ENCODE assay signal across 1 cellular context in the genomic region with DNA sequence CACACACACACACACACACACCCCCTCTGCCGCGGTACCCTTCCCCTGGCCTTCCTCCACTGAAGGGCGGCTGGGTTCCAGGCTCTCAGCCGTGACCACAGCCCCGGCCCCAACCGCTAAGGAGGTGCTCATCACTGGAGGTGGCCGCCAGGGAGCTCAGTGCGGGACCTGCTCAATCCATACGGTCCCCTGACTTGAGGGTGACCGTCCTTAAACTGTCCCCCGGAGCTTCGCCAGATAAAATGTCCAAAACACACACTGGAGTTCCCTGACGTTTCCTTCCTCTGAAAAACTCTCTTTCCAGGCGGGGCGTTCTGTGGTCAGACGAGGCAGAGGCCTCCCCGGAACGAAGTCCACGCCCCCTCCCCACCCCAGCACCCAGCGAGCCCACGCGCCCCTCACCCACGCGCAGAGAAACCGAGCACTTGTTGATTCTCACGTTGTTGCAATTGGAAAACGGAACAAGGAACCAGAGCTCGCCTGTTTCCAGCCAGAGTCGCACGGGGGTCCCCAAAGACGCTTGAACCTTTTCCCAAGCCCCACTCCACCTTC.
TF ChIP-seq lines count a peak whose summit lies in the region.

No MANE protein-coding gene starts in this region.

TF ChIP-seq in HepG2, 621 proteins besides CTCF, POLR2A, EP300 and RAD21 (continued from another document and continues in another):
- TF ChIP-seq, protein P1, sequence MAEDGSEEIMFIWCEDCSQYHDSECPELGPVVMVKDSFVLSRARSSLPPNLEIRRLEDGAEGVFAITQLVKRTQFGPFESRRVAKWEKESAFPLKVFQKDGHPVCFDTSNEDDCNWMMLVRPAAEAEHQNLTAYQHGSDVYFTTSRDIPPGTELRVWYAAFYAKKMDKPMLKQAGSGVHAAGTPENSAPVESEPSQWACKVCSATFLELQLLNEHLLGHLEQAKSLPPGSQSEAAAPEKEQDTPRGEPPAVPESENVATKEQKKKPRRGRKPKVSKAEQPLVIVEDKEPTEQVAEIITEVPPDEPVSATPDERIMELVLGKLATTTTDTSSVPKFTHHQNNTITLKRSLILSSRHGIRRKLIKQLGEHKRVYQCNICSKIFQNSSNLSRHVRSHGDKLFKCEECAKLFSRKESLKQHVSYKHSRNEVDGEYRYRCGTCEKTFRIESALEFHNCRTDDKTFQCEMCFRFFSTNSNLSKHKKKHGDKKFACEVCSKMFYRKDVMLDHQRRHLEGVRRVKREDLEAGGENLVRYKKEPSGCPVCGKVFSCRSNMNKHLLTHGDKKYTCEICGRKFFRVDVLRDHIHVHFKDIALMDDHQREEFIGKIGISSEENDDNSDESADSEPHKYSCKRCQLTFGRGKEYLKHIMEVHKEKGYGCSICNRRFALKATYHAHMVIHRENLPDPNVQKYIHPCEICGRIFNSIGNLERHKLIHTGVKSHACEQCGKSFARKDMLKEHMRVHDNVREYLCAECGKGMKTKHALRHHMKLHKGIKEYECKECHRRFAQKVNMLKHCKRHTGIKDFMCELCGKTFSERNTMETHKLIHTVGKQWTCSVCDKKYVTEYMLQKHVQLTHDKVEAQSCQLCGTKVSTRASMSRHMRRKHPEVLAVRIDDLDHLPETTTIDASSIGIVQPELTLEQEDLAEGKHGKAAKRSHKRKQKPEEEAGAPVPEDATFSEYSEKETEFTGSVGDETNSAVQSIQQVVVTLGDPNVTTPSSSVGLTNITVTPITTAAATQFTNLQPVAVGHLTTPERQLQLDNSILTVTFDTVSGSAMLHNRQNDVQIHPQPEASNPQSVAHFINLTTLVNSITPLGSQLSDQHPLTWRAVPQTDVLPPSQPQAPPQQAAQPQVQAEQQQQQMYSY (CRISPR knock-in tag; IDR thresholded peaks at IDR 0.05): no peak
- TF ChIP-seq PHF8 (CRISPR knock-in tag; IDR thresholded peaks at IDR 0.05): no peak
- TF ChIP-seq ZNF773 (CRISPR knock-in tag; IDR thresholded peaks at IDR 0.05; ENCODE audit: borderline replicate concordance): no peak
- TF ChIP-seq ZNF18 (CRISPR knock-in tag; IDR thresholded peaks at IDR 0.05; ENCODE audit: insufficient replicate concordance): no peak
- no peak for TF ChIP-seq ATF1 (CRISPR knock-in tag; IDR thresholded peaks at IDR 0.05)
- TF ChIP-seq SPEN (CRISPR knock-in tag; IDR thresholded peaks at IDR 0.05; ENCODE audit: low read depth): no peak
- no peak for TF ChIP-seq PAXIP1 (CRISPR knock-in tag; conservative IDR thresholded peaks at IDR 0.05)
- TF ChIP-seq HIVEP1 (CRISPR knock-in tag; IDR thresholded peaks at IDR 0.05): no peak
- no peak for TF ChIP-seq ZBTB38 (CRISPR knock-in tag; IDR thresholded peaks at IDR 0.05)
- TF ChIP-seq TRIM24 (CRISPR knock-in tag; IDR thresholded peaks at IDR 0.05): no peak
- TF ChIP-seq ZNF674 (CRISPR knock-in tag; IDR thresholded peaks at IDR 0.05; ENCODE audit: low read depth): no peak
- TF ChIP-seq, protein P2, sequence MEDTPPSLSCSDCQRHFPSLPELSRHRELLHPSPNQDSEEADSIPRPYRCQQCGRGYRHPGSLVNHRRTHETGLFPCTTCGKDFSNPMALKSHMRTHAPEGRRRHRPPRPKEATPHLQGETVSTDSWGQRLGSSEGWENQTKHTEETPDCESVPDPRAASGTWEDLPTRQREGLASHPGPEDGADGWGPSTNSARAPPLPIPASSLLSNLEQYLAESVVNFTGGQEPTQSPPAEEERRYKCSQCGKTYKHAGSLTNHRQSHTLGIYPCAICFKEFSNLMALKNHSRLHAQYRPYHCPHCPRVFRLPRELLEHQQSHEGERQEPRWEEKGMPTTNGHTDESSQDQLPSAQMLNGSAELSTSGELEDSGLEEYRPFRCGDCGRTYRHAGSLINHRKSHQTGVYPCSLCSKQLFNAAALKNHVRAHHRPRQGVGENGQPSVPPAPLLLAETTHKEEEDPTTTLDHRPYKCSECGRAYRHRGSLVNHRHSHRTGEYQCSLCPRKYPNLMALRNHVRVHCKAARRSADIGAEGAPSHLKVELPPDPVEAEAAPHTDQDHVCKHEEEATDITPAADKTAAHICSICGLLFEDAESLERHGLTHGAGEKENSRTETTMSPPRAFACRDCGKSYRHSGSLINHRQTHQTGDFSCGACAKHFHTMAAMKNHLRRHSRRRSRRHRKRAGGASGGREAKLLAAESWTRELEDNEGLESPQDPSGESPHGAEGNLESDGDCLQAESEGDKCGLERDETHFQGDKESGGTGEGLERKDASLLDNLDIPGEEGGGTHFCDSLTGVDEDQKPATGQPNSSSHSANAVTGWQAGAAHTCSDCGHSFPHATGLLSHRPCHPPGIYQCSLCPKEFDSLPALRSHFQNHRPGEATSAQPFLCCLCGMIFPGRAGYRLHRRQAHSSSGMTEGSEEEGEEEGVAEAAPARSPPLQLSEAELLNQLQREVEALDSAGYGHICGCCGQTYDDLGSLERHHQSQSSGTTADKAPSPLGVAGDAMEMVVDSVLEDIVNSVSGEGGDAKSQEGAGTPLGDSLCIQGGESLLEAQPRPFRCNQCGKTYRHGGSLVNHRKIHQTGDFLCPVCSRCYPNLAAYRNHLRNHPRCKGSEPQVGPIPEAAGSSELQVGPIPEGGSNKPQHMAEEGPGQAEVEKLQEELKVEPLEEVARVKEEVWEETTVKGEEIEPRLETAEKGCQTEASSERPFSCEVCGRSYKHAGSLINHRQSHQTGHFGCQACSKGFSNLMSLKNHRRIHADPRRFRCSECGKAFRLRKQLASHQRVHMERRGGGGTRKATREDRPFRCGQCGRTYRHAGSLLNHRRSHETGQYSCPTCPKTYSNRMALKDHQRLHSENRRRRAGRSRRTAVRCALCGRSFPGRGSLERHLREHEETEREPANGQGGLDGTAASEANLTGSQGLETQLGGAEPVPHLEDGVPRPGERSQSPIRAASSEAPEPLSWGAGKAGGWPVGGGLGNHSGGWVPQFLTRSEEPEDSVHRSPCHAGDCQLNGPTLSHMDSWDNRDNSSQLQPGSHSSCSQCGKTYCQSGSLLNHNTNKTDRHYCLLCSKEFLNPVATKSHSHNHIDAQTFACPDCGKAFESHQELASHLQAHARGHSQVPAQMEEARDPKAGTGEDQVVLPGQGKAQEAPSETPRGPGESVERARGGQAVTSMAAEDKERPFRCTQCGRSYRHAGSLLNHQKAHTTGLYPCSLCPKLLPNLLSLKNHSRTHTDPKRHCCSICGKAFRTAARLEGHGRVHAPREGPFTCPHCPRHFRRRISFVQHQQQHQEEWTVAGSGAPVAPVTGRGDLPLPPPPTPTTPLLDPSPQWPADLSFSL (CRISPR knock-in tag; IDR thresholded peaks at IDR 0.05): peak; percentile 82
- TF ChIP-seq ZBTB40 (IDR thresholded peaks at IDR 0.05): no peak
- 0 out of 2 replicates have a peak, but pooled peaks have one; percentile 26 for TF ChIP-seq ZBTB40 (CRISPR knock-in tag; IDR thresholded peaks at IDR 0.05)
- no peak for TF ChIP-seq CBFB (CRISPR knock-in tag; IDR thresholded peaks at IDR 0.05)
- TF ChIP-seq, protein P3, sequence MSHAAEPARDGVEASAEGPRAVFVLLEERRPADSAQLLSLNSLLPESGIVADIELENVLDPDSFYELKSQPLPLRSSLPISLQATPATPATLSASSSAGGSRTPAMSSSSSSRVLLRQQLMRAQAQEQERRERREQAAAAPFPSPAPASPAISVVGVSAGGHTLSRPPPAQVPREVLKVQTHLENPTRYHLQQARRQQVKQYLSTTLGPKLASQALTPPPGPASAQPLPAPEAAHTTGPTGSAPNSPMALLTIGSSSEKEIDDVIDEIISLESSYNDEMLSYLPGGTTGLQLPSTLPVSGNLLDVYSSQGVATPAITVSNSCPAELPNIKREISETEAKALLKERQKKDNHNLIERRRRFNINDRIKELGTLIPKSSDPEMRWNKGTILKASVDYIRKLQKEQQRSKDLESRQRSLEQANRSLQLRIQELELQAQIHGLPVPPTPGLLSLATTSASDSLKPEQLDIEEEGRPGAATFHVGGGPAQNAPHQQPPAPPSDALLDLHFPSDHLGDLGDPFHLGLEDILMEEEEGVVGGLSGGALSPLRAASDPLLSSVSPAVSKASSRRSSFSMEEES (CRISPR knock-in tag; IDR thresholded peaks at IDR 0.05): no peak
